In genomic region chr1:202329891-202330290, GRCh38 we compare ENCODE assay signal across 18 cellular contexts. TPM values are rescaled to one million over a fixed set of nuclear protein-coding genes. Genes with fewer than 3 reads are reported as not detected.
DNase-seq lines count a peak whose midpoint lies in the region; ATAC-seq and TF ChIP-seq lines count a peak whose summit lies in the region.
"Had no signal": no experiment of that assay in that cellular context is flagged by ENCODE, and none has a peak within 500 bp of the region (broad histone marks: within the 10 kb centered on the region; RNA-seq: fewer than 3 reads in every experiment).

No MANE protein-coding gene starts in this region.

- ATAC-seq in left cardiac atrium: no peak
- ATAC-seq in GM19395 (IDR thresholded peaks at IDR 0.05; ENCODE audit: unreplicated experiment): no peak
- ATAC-seq in HG03565 (IDR thresholded peaks at IDR 0.05; ENCODE audit: unreplicated experiment): no peak
- ATAC-seq: gastroesophageal sphincter, right lobe of liver had no signal

- no peaks in the 10 kb centered on the region for H3K9me3 ChIP-seq in left ventricle myocardium inferior (replicated peaks)
- no peaks in the 10 kb centered on the region for H3K9me3 ChIP-seq in OCI-LY3 (ENCODE audit: insufficient read depth, low read length)
- no peaks in the 10 kb centered on the region for H3K9me3 ChIP-seq in tibial nerve
- H3K9me3 ChIP-seq: gastroesophageal sphincter, neutrophil, right lobe of liver, testis had no signal

- peak; percentile 21 for TF ChIP-seq CTCF in left ventricle myocardium inferior (IDR thresholded peaks at IDR 0.05; ENCODE audit: borderline replicate concordance)
- peak; percentile 24 for TF ChIP-seq CTCF in OCI-LY3 (IDR thresholded peaks at IDR 0.05; ENCODE audit: low read depth, low read length)
- no peak for TF ChIP-seq CTCF in tibial nerve (IDR thresholded peaks at IDR 0.05)

- H3K27me3 ChIP-seq in left ventricle myocardium inferior (ENCODE audit: low read depth) (no peaks in the 10 kb centered on the region), OCI-LY3 (ENCODE audit: low read depth, low read length) (no peaks in the 10 kb centered on the region), tibial nerve (no peaks in the 10 kb centered on the region)
- H3K27me3 ChIP-seq: gastroesophageal sphincter, neutrophil, right lobe of liver, testis had no signal

- H3K27ac ChIP-seq in left ventricle myocardium inferior (replicated peaks): no peak overlapping the region
- H3K27ac ChIP-seq in OCI-LY3 (ENCODE audit: low read length): no peak overlapping the region
- H3K27ac ChIP-seq in tibial nerve: no peak overlapping the region
- H3K27ac ChIP-seq: gastroesophageal sphincter, neutrophil, right lobe of liver, testis had no signal

- H3K79me2 ChIP-seq in OCI-LY3 (ENCODE audit: low read length): no peaks in the 10 kb centered on the region

- TF ChIP-seq EP300 in tibial nerve (IDR thresholded peaks at IDR 0.05): no peak

- peaks cover 10% of the 10 kb centered on the region for H3K4me1 ChIP-seq in left ventricle myocardium inferior
- no peaks in the 10 kb centered on the region for H3K4me1 ChIP-seq in OCI-LY3 (ENCODE audit: low read length)
- H3K4me1 ChIP-seq in tibial nerve: no peaks in the 10 kb centered on the region
- H3K4me1 ChIP-seq: gastroesophageal sphincter had no signal

- H3K4me3 ChIP-seq in left ventricle myocardium inferior: no peak overlapping the region
- H3K4me3 ChIP-seq in OCI-LY3 (ENCODE audit: low read length): no peak overlapping the region
- no peak overlapping the region for H3K4me3 ChIP-seq in tibial nerve
- H3K4me3 ChIP-seq: gastroesophageal sphincter, right lobe of liver, testis had no signal

- no peak overlapping the region for H2AFZ ChIP-seq in OCI-LY3 (ENCODE audit: low read depth, low read length)

- no peak for DNase-seq in left ventricle myocardium inferior
- no peak for DNase-seq in left cardiac atrium
- peak; percentile 23 to 24 for DNase-seq in erythroblast (lab: John Stamatoyannopoulos, UW)
- no peak for DNase-seq in tibial nerve (ENCODE audit: low spot score in 2 of 2)
- DNase-seq in activated naive CD4-positive, alpha-beta T cell treated with Interleukin-2 at 50 U/mL for 16 hours: no peak
- DNase-seq: activated CD4-positive, CD25-positive, alpha-beta regulatory T cell treated with anti-CD3 and anti-CD28 coated beads, Interleukin-2, amount 50 U/mL, for 72 hours; immature natural killer cell; NCI-H2081 treated with DMSO at 0.1 percent for 48 hours; NCI-H524 treated with DMSO at 0.1 percent for 48 hours; stimulated activated CD4-positive, alpha-beta T cell treated with anti-CD3 and anti-CD28 coated beads, Interleukin-2, amount 100 ng/mL, for 48 hours; T-helper 1 cell; testis had no signal

- intact Hi-C loops in left ventricle myocardium inferior (cut with micrococcal nuclease) (no loop called here), left cardiac atrium (cut with DNase I) (loop anchor here in 1 of 2 donors (10.0 kb wide), 1 partner anchor 375 kb away; no protein-coding TSS in a partner anchor)

- H3K36me3 ChIP-seq in left ventricle myocardium inferior (peaks cover 6% of the 10 kb centered on the region), OCI-LY3 (replicated peaks; ENCODE audit: low read depth, low read length) (peaks cover 48% of the 10 kb centered on the region), tibial nerve (no peaks in the 10 kb centered on the region)
- H3K36me3 ChIP-seq: right lobe of liver had no signal

- no peak overlapping the region for H3K9ac ChIP-seq in OCI-LY3 (ENCODE audit: low read length)

- H4K20me1 ChIP-seq in OCI-LY3 (ENCODE audit: insufficient read depth, low read length): no peaks in the 10 kb centered on the region

- H3K4me2 ChIP-seq in OCI-LY3 (ENCODE audit: low read length): no peak overlapping the region

- no peak for TF ChIP-seq POLR2A in erythroblast (IDR thresholded peaks at IDR 0.05; ENCODE audit: low read length)
- no peak for TF ChIP-seq POLR2A in tibial nerve (IDR thresholded peaks at IDR 0.05)

RNA-seq across cellular contexts. Expression of gene UBE2T, which starts 11.8 kb away (rescaled TPM):
- total RNA-seq in left ventricle myocardium inferior (11.8 TPM), left cardiac atrium (10 to 100 TPM in 1 of 2 donors, 1 to 10 TPM in 1; 6.1 to 10.2 TPM), tibial nerve (1 to 10 TPM in 3 of 4 donors, under 1 TPM in 1; 0.87 to 2.7 (median 1.7) TPM)

RNA-seq across cellular contexts. Expression of gene PPP1R12B, which starts 18.6 kb away (rescaled TPM):
- total RNA-seq in left ventricle myocardium inferior (706 TPM), left cardiac atrium (100 to 1,000 TPM; 416 to 465 TPM), tibial nerve (100 to 1,000 TPM in 3 of 4 donors, 10 to 100 TPM in 1; 68.1 to 153 (median 116) TPM)

Comparison
In these comparisons a context has a peak if more than half of its experiments do, and no peak if none do; other contexts are left out.
1. DNase-seq: peak in erythroblast (2 of 2); none in left ventricle myocardium inferior (single experiment), left cardiac atrium (single experiment), tibial nerve (0 of 2) and activated naive CD4-positive, alpha-beta T cell treated with Interleukin-2 at 50 U/mL for 16 hours (single experiment).
2. CTCF ChIP-seq: peak in left ventricle myocardium inferior (single experiment) and OCI-LY3 (single experiment); none in tibial nerve (0 of 5).